1 cellular context compared by ENCODE assay signal in the genomic region with DNA sequence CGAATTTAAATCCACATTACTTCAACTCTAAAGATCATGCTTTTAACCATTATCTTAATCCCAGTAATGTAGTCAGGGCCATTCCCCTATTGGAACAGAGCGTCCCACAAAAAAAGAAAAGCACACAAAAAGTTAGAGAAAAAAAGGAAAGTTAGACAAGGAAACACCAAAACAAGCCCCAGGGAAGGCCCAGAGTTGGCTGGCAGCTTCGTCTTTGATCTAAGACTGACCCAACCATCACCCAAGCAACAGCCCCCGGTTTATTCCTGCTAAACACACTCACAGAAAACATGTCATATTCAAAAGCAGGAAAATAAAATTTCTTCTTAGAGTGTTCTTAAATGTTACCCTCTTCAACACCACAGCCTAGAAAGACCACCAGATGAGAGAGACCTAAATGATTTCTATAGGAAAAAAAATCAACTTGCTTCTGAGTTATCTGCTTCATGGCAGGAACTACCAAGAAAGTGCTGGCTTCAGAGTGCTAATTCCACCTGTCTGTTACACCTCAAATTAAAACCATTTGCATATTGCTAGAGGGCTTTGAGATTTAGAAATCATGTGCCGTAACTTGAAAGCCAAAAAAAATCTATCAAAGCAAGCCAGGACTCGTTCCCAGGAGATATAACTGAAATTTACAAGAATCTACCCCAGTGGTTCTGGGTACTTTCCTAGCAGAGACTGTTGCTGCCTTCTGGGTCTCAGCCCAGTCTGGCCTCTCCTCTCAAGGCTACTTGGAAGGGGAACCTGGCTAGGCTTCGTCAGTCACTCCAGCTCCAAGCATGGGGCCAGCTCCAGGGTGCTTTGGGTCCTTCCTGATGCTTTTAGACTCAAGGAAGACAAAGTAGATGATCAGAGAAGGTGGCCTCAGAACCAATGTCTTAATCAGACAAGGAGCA.
TF ChIP-seq lines count a peak whose summit lies in the region.

No MANE protein-coding gene starts in this region.

TF ChIP-seq in GM12878, 131 proteins besides CTCF, POLR2A, EP300 and RAD21:
- TF ChIP-seq PML (IDR thresholded peaks at IDR 0.05; ENCODE audit: low read length) (no peak), HCFC1 (IDR thresholded peaks at IDR 0.05; ENCODE audit: low read length) (no peak), ASH2L (IDR thresholded peaks at IDR 0.05; ENCODE audit: borderline replicate concordance, low read depth) (no peak), BHLHE40 (IDR thresholded peaks at IDR 0.05; ENCODE audit: borderline replicate concordance in 1 of 2, low read depth in 2 of 2, low read length in 1 of 2) (0 out of 4 replicates have a peak, but pooled peaks of 1 of the 2 experiments have one; percentile 24)
